1 cellular context compared by ENCODE assay signal in the genomic region with DNA sequence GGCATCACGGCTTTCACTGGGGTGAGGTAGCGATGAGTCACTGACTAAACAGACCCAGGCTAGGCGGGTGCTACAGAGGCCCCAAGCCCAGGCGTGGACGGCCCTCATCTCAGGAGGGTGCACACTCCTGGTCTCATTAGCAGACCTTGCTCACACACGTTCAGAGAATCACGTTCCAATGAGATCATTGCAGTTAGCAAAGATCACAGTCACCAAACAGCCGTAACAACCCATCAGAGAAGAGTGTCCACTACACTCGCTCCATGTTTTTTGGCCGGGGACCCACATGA.
A peak's percentile ranks its signal among the peaks of the same experiment; 100 is the strongest.
TF ChIP-seq lines count a peak whose summit lies in the region.
"Not testable (repeated sequence)": the region's sequence is repeated elsewhere in the genome, so short reads cannot be mapped to it uniquely, and the experiment has no call there.

No MANE protein-coding gene starts in this region.

TF ChIP-seq in HepG2, 621 proteins besides CTCF, POLR2A, EP300 and RAD21 (continued from another document and continues in another):
- TF ChIP-seq, protein P1, sequence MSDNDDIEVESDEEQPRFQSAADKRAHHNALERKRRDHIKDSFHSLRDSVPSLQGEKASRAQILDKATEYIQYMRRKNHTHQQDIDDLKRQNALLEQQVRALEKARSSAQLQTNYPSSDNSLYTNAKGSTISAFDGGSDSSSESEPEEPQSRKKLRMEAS (IDR thresholded peaks at IDR 0.05), result peak; percentile 67
- 0 out of 2 replicates have a peak, but pooled peaks have one; percentile 21 for TF ChIP-seq ATF1 (CRISPR knock-in tag; IDR thresholded peaks at IDR 0.05)
- TF ChIP-seq ZNF335 (CRISPR knock-in tag; IDR thresholded peaks at IDR 0.05), result 0 out of 2 replicates have a peak, but pooled peaks have one; percentile 19
- TF ChIP-seq FOXA1, FOXP1 (IDR thresholded peaks at IDR 0.05): not testable (repeated sequence)
- TF ChIP-seq FOXA1 (CRISPR knock-in tag; IDR thresholded peaks at IDR 0.05), result peak; percentile 75
- TF ChIP-seq, protein P2, sequence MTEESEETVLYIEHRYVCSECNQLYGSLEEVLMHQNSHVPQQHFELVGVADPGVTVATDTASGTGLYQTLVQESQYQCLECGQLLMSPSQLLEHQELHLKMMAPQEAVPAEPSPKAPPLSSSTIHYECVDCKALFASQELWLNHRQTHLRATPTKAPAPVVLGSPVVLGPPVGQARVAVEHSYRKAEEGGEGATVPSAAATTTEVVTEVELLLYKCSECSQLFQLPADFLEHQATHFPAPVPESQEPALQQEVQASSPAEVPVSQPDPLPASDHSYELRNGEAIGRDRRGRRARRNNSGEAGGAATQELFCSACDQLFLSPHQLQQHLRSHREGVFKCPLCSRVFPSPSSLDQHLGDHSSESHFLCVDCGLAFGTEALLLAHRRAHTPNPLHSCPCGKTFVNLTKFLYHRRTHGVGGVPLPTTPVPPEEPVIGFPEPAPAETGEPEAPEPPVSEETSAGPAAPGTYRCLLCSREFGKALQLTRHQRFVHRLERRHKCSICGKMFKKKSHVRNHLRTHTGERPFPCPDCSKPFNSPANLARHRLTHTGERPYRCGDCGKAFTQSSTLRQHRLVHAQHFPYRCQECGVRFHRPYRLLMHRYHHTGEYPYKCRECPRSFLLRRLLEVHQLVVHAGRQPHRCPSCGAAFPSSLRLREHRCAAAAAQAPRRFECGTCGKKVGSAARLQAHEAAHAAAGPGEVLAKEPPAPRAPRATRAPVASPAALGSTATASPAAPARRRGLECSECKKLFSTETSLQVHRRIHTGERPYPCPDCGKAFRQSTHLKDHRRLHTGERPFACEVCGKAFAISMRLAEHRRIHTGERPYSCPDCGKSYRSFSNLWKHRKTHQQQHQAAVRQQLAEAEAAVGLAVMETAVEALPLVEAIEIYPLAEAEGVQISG (CRISPR knock-in tag; IDR thresholded peaks at IDR 0.05), result peak; percentile 71; the same call in 1 of the 2 replicates
- TF ChIP-seq ZNF614 (CRISPR knock-in tag; IDR thresholded peaks at IDR 0.05; ENCODE audit: borderline replicate concordance), result peak; percentile 93; the same call in 1 of the 2 replicates
- peak; percentile 86 for TF ChIP-seq MIXL1 (CRISPR knock-in tag; IDR thresholded peaks at IDR 0.05)
- 0 out of 2 replicates have a peak, but pooled peaks have one; percentile 27 for TF ChIP-seq KDM3A (CRISPR knock-in tag; IDR thresholded peaks at IDR 0.05; ENCODE audit: low read depth)
- TF ChIP-seq SOX13 (IDR thresholded peaks at IDR 0.05), result 0 out of 2 replicates have a peak, but pooled peaks have one; percentile 10
- TF ChIP-seq SOX13 (CRISPR knock-in tag; conservative IDR thresholded peaks at IDR 0.05 in 1 of 2, IDR thresholded peaks at IDR 0.05 in 1 of 2), result peak in 1 of 2 experiments; percentile 70; a peak in 2 of 4 replicates
- TF ChIP-seq BRD4 (CRISPR knock-in tag; IDR thresholded peaks at IDR 0.05), result peak; percentile 56; the same call in 1 of the 2 replicates
- peak; percentile 72 for TF ChIP-seq ZNF264 (CRISPR knock-in tag; IDR thresholded peaks at IDR 0.05)
- peak; percentile 93 for TF ChIP-seq HOXA3 (CRISPR knock-in tag; IDR thresholded peaks at IDR 0.05)
- TF ChIP-seq GATAD2A (CRISPR knock-in tag; IDR thresholded peaks at IDR 0.05), result peak; percentile 87
- peak; percentile 74 for TF ChIP-seq FOXP1 (CRISPR knock-in tag; IDR thresholded peaks at IDR 0.05)
- TF ChIP-seq, protein P3, sequence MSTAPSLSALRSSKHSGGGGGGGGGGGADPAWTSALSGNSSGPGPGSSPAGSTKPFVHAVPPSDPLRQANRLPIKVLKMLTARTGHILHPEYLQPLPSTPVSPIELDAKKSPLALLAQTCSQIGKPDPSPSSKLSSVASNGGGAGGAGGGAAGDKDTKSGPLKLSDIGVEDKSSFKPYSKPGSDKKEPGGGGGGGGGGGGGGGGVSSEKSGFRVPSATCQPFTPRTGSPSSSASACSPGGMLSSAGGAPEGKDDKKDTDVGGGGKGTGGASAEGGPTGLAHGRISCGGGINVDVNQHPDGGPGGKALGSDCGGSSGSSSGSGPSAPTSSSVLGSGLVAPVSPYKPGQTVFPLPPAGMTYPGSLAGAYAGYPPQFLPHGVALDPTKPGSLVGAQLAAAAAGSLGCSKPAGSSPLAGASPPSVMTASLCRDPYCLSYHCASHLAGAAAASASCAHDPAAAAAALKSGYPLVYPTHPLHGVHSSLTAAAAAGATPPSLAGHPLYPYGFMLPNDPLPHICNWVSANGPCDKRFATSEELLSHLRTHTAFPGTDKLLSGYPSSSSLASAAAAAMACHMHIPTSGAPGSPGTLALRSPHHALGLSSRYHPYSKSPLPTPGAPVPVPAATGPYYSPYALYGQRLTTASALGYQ (CRISPR knock-in tag; IDR thresholded peaks at IDR 0.05), result peak; percentile 52; the same call in 1 of the 2 replicates
- TF ChIP-seq HMGXB3 (CRISPR knock-in tag; IDR thresholded peaks at IDR 0.05; ENCODE audit: borderline replicate concordance), result peak; percentile 77; the same call in 1 of the 2 replicates
- TF ChIP-seq, protein P4, sequence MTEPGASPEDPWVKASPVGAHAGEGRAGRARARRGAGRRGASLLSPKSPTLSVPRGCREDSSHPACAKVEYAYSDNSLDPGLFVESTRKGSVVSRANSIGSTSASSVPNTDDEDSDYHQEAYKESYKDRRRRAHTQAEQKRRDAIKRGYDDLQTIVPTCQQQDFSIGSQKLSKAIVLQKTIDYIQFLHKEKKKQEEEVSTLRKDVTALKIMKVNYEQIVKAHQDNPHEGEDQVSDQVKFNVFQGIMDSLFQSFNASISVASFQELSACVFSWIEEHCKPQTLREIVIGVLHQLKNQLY (CRISPR knock-in tag; IDR thresholded peaks at IDR 0.05), result peak; percentile 92
- peak; percentile 30; the same call in 1 of the 2 replicates for TF ChIP-seq TAF1 (CRISPR knock-in tag; IDR thresholded peaks at IDR 0.05)
- TF ChIP-seq DMAP1 (CRISPR knock-in tag; IDR thresholded peaks at IDR 0.05), result peak; percentile 67; the same call in 1 of the 2 replicates
- 0 out of 2 replicates have a peak, but pooled peaks have one; percentile 27 for TF ChIP-seq ZNF652 (CRISPR knock-in tag; IDR thresholded peaks at IDR 0.05; ENCODE audit: borderline replicate concordance, low read depth)
- peak; percentile 95 for TF ChIP-seq FOSL1 (CRISPR knock-in tag; IDR thresholded peaks at IDR 0.05; ENCODE audit: borderline replicate concordance)
- peak; percentile 67; the same call in 1 of the 2 replicates for TF ChIP-seq NKX3-1 (CRISPR knock-in tag; IDR thresholded peaks at IDR 0.05)
- peak; percentile 69; the same call in 1 of the 2 replicates for TF ChIP-seq RXRA (CRISPR knock-in tag; IDR thresholded peaks at IDR 0.05)
- TF ChIP-seq, protein P5, sequence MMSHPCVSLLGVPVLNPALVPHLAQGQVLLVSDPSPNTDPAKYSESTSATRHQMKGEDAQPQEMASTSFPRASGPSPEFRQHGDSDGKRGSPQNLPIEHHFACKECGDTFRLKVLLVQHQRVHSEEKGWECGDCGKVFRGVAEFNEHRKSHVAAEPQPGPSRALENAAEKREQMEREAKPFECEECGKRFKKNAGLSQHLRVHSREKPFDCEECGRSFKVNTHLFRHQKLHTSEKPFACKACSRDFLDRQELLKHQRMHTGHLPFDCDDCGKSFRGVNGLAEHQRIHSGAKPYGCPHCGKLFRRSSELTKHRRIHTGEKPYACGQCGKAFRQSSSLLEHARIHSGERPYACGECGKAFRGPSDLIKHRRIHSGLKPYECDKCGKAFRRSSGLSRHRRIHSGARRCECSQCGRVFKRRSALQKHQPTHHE (CRISPR knock-in tag; IDR thresholded peaks at IDR 0.05; ENCODE audit: borderline replicate concordance), result peak; percentile 56; the same call in 1 of the 2 replicates
- TF ChIP-seq KLF16 (CRISPR knock-in tag; IDR thresholded peaks at IDR 0.05), result 0 out of 4 replicates have a peak, but pooled peaks of 1 of the 2 experiments have one; percentile 75
- TF ChIP-seq IKZF5 (CRISPR knock-in tag; IDR thresholded peaks at IDR 0.05), result peak; percentile 94
- 0 out of 2 replicates have a peak, but pooled peaks have one; percentile 45 for TF ChIP-seq PPARG (CRISPR knock-in tag; conservative IDR thresholded peaks at IDR 0.05)
- peak; percentile 50; the same call in 1 of the 2 replicates for TF ChIP-seq IRF2 (CRISPR knock-in tag; IDR thresholded peaks at IDR 0.05)
- TF ChIP-seq MYC (CRISPR knock-in tag; IDR thresholded peaks at IDR 0.05; ENCODE audit: borderline replicate concordance), result peak; percentile 66; the same call in 1 of the 2 replicates
- peak; percentile 60; the same call in 1 of the 2 replicates for TF ChIP-seq ZBTB7B (CRISPR knock-in tag; IDR thresholded peaks at IDR 0.05)
- peak; percentile 56 for TF ChIP-seq KDM6A (CRISPR knock-in tag; IDR thresholded peaks at IDR 0.05; ENCODE audit: low read depth)
- TF ChIP-seq KLF11 (CRISPR knock-in tag; IDR thresholded peaks at IDR 0.05), result peak; percentile 49; the same call in 1 of the 2 replicates
- TF ChIP-seq TFE3 (CRISPR knock-in tag; IDR thresholded peaks at IDR 0.05), result peak; percentile 79
- TF ChIP-seq ZKSCAN8 (CRISPR knock-in tag; IDR thresholded peaks at IDR 0.05; ENCODE audit: borderline replicate concordance), result peak; percentile 63; the same call in 1 of the 2 replicates
- TF ChIP-seq ZNF629 (CRISPR knock-in tag; conservative IDR thresholded peaks at IDR 0.05), result 0 out of 2 replicates have a peak, but pooled peaks have one; percentile 17
- peak; percentile 53 for TF ChIP-seq ELF3 (CRISPR knock-in tag; IDR thresholded peaks at IDR 0.05)
- peak; percentile 93 for TF ChIP-seq ZNF792 (CRISPR knock-in tag; IDR thresholded peaks at IDR 0.05)
- TF ChIP-seq ZNF12 (CRISPR knock-in tag; IDR thresholded peaks at IDR 0.05), result peak; percentile 54; the same call in 1 of the 2 replicates
- TF ChIP-seq RXRB (CRISPR knock-in tag; IDR thresholded peaks at IDR 0.05; ENCODE audit: borderline replicate concordance), result peak; percentile 75; the same call in 1 of the 2 replicates
- 0 out of 2 replicates have a peak, but pooled peaks have one; percentile 28 for TF ChIP-seq MXD3 (CRISPR knock-in tag; IDR thresholded peaks at IDR 0.05)
- peak; percentile 45; the same call in 1 of the 2 replicates for TF ChIP-seq YEATS2 (CRISPR knock-in tag; IDR thresholded peaks at IDR 0.05; ENCODE audit: borderline replicate concordance)
- TF ChIP-seq, protein P6, sequence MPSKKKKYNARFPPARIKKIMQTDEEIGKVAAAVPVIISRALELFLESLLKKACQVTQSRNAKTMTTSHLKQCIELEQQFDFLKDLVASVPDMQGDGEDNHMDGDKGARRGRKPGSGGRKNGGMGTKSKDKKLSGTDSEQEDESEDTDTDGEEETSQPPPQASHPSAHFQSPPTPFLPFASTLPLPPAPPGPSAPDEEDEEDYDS (CRISPR knock-in tag; IDR thresholded peaks at IDR 0.05), result peak; percentile 28; the same call in 1 of the 2 replicates
- TF ChIP-seq ZNF124 (CRISPR knock-in tag; IDR thresholded peaks at IDR 0.05), result 0 out of 2 replicates have a peak, but pooled peaks have one; percentile 47
- TF ChIP-seq, protein P7, sequence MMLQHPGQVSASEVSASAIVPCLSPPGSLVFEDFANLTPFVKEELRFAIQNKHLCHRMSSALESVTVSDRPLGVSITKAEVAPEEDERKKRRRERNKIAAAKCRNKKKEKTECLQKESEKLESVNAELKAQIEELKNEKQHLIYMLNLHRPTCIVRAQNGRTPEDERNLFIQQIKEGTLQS (CRISPR knock-in tag; IDR thresholded peaks at IDR 0.05), result peak; percentile 95
- peak; percentile 40; the same call in 1 of the 2 replicates for TF ChIP-seq ZNF331 (CRISPR knock-in tag; IDR thresholded peaks at IDR 0.05)
- peak; percentile 79; the same call in 1 of the 2 replicates for TF ChIP-seq ERF (CRISPR knock-in tag; IDR thresholded peaks at IDR 0.05)
